Comparison of ENCODE assay signal across 22 cellular contexts in genomic region chr6:131658287-131658686, GRCh38. TPM values are rescaled to one million over a fixed set of nuclear protein-coding genes. Genes with fewer than 3 reads are reported as not detected.
"Had no signal": no experiment of that assay in that cellular context is flagged by ENCODE, and none has a peak within 500 bp of the region (broad histone marks: within the 10 kb centered on the region; RNA-seq: fewer than 3 reads in every experiment).

No MANE protein-coding gene starts in this region.

- H3K27me3 ChIP-seq: SJSA1 had no signal

- H3K4me3 ChIP-seq: SJSA1, SK-N-MC had no signal

- H3K9me3 ChIP-seq: SJSA1 had no signal

- H3K36me3 ChIP-seq: SJSA1 had no signal

- ATAC-seq: Panc1, Right ventricle myocardium inferior had no signal

- DNase-seq: Karpas-422, KG1, MM.1S, NCI-H1092 treated with DMSO at 0.1 percent for 48 hours, NCI-H1436, NCI-H187, NCI-H2029, NCI-H2081 treated with DMSO at 0.1 percent for 48 hours, NCI-H2171, NCI-H446, NCI-H510A, NCI-H524 treated with DMSO at 0.1 percent for 48 hours, NCI-H69, NCI-H774, SIG-M5 had no signal

- H3K27ac ChIP-seq: HL-60, SJSA1, SK-N-MC had no signal

RNA-seq across cellular contexts. Expression of gene OR2A4, which starts 42.9 kb away (rescaled TPM):
- total RNA-seq: Right ventricle myocardium inferior, RPMI7951, SJSA1 had no signal

RNA-seq across cellular contexts. Expression of gene CTAGE9, which starts 52.5 kb away (rescaled TPM):
- total RNA-seq: M059J, Right ventricle myocardium inferior, RPMI7951 had no signal
